In genomic region chr12:56462565-56462964, GRCh38 we compare ENCODE assay signal across 25 cellular contexts. TPM values are rescaled to one million over a fixed set of nuclear protein-coding genes. Genes with fewer than 3 reads are reported as not detected.
DNase-seq lines count a peak whose midpoint lies in the region; ATAC-seq lines count a peak whose summit lies in the region.
"Had no signal": no experiment of that assay in that cellular context is flagged by ENCODE, and none has a peak within 500 bp of the region (broad histone marks: within the 10 kb centered on the region; RNA-seq: fewer than 3 reads in every experiment).

No MANE protein-coding gene starts in this region.

- peaks cover 16% of the 10 kb centered on the region for H3K4me1 ChIP-seq in HUES48 (ENCODE audit: control insufficient read depth, insufficient read depth, low read length)
- H3K4me1 ChIP-seq in neuron (ENCODE audit: insufficient read depth, low read length): peaks cover 15% of the 10 kb centered on the region

- CTCF ChIA-PET in T-cell (lab: Charles Lee): interaction anchor here (0.7 to 2.7 kb wide), 4 partner anchors 146 to 273 kb away, joined by 3 to 15 read pairs (median 8); partner anchors contain the start of genes CNPY2 (in 1 of the 2) and SMARCC2 (in 1 of the 2)

- H3K27ac Mint-ChIP-seq in T-cell: no peak overlapping the region
- H3K27ac Mint-ChIP-seq: activated CD8-positive, alpha-beta T cell treated with anti-CD3 and anti-CD28 coated beads for 36 hours; CD8-positive, alpha-beta memory T cell; memory B cell; stimulated activated naive CD8-positive, alpha-beta T cell treated with anti-CD3 and anti-CD28 coated beads, Interleukin-15, Interleukin-2, amounts not matched to agents 100 ng/mL and 50 ng/mL, for 24 hours had no signal

- peak; percentile 73 for DNase-seq in ecto neural progenitor cell (ENCODE audit: low spot score)
- DNase-seq in T-cell: no peak
- no peak for DNase-seq in SW480 (ENCODE audit: low spot score)
- DNase-seq: activated CD4-positive, CD25-positive, alpha-beta regulatory T cell treated with anti-CD3 and anti-CD28 coated beads, Interleukin-2, amount 50 U/mL, for 72 hours; activated CD8-positive, alpha-beta T cell treated with anti-CD3 and anti-CD28 coated beads for 36 hours; activated naive CD4-positive, alpha-beta T cell; amniotic stem cell; CD8-positive, alpha-beta memory T cell; cortex of kidney; DMS153; GF-D8; glutamatergic neuron; left colon; naive B cell; NCI-H1436 treated with DMSO at 0.1 percent for 48 hours; NCI-H526 treated with DMSO at 0.1 percent for 48 hours; ovary; right cardiac atrium; tibial artery had no signal

- no peaks in the 10 kb centered on the region for H3K36me3 Mint-ChIP-seq in T-cell
- H3K36me3 Mint-ChIP-seq: CD8-positive, alpha-beta memory T cell; memory B cell; naive B cell had no signal

- no peak overlapping the region for H3K4me3 Mint-ChIP-seq in T-cell
- H3K4me3 Mint-ChIP-seq: activated CD8-positive, alpha-beta T cell treated with anti-CD3 and anti-CD28 coated beads for 36 hours; CD8-positive, alpha-beta memory T cell; memory B cell; stimulated activated naive CD8-positive, alpha-beta T cell treated with anti-CD3 and anti-CD28 coated beads, Interleukin-15, Interleukin-2, amounts not matched to agents 100 ng/mL and 50 ng/mL, for 24 hours had no signal

- H3K27ac ChIP-seq in HUES48 (ENCODE audit: low read depth, low read length): peak overlapping the region; percentile 67
- H3K27ac ChIP-seq: ovary, tibial artery had no signal

- H3K9me3 Mint-ChIP-seq in T-cell: no peaks in the 10 kb centered on the region
- H3K9me3 Mint-ChIP-seq: CD8-positive, alpha-beta memory T cell; memory B cell; naive B cell; stimulated activated naive CD8-positive, alpha-beta T cell treated with anti-CD3 and anti-CD28 coated beads, Interleukin-15, Interleukin-2, amounts not matched to agents 100 ng/mL and 50 ng/mL, for 24 hours had no signal

- H2AFZ ChIP-seq in neuron (ENCODE audit: low read depth, low read length): peak overlapping the region; percentile 7

- no peak overlapping the region for H3K4me3 ChIP-seq in HUES48 (ENCODE audit: low read depth, low read length)
- no peak overlapping the region for H3K4me3 ChIP-seq in neuron (ENCODE audit: low read length)
- H3K4me3 ChIP-seq: ovary, tibial artery had no signal

- H3K9ac ChIP-seq in HUES48 (ENCODE audit: low read depth, low read length): no peak overlapping the region

- H3K36me3 ChIP-seq in HUES48 (ENCODE audit: control insufficient read depth, insufficient read depth, low read length) (no peaks in the 10 kb centered on the region), neuron (ENCODE audit: insufficient read depth, low read length) (no peaks in the 10 kb centered on the region)
- H3K36me3 ChIP-seq: ovary, tibial artery had no signal

- no peak for ATAC-seq in T-cell (replicated peaks in 1 of 4)
- ATAC-seq: activated CD8-positive, alpha-beta T cell treated with anti-CD3 and anti-CD28 coated beads for 36 hours; HCT116; left colon; right cardiac atrium had no signal

- H3K27me3 Mint-ChIP-seq in T-cell: no peaks in the 10 kb centered on the region
- H3K27me3 Mint-ChIP-seq: activated CD8-positive, alpha-beta T cell treated with anti-CD3 and anti-CD28 coated beads for 36 hours; CD8-positive, alpha-beta memory T cell; memory B cell; naive B cell; stimulated activated naive CD8-positive, alpha-beta T cell treated with anti-CD3 and anti-CD28 coated beads, Interleukin-15, Interleukin-2, amounts not matched to agents 100 ng/mL and 50 ng/mL, for 24 hours had no signal

- H3K9me3 ChIP-seq in HUES48 (ENCODE audit: control insufficient read depth, insufficient read depth, low read length) (no peaks in the 10 kb centered on the region), neuron (ENCODE audit: low read length) (no peaks in the 10 kb centered on the region)
- H3K9me3 ChIP-seq: ovary, tibial artery had no signal

- POLR2A ChIA-PET in T-cell (lab: Charles Lee): interaction anchor here (0.5 to 1.1 kb wide), 2 partner anchors 11 to 55 kb away, joined by 4 to 5 read pairs; no protein-coding TSS in a partner anchor

- H3K4me1 Mint-ChIP-seq in T-cell: peaks cover 5 to 7% (median 6%) of the 10 kb centered on the region in 3 donors

- H3K27me3 ChIP-seq in HUES48 (ENCODE audit: control insufficient read depth, insufficient read depth, low read length) (no peaks in the 10 kb centered on the region), neuron (ENCODE audit: insufficient read depth, low read length) (no peaks in the 10 kb centered on the region)
- H3K27me3 ChIP-seq: ovary, tibial artery had no signal

RNA-seq across cellular contexts. Expression of gene SPRYD4, which starts 5.8 kb away (rescaled TPM):
- 1 to 10 TPM; 4.7 to 7.3 (median 5.5) TPM for total RNA-seq in T-cell

RNA-seq across cellular contexts. Expression of gene MIP, which starts 8.1 kb away (rescaled TPM):
- not detected for total RNA-seq in T-cell
- total RNA-seq: activated CD8-positive, alpha-beta T cell treated with anti-CD3 and anti-CD28 coated beads for 36 hours; CD8-positive, alpha-beta memory T cell; endothelial cell of umbilical vein; left colon had no signal

RNA-seq across cellular contexts. Expression of gene TIMELESS, which starts 13.3 kb away (rescaled TPM):
- 1 to 10 TPM; 5.0 to 7.5 (median 6.4) TPM for total RNA-seq in T-cell

RNA-seq across cellular contexts. Expression of gene GLS2, which starts 25.4 kb away (rescaled TPM):
- total RNA-seq in T-cell: 10 to 100 TPM in 1 of 5 donors, 1 to 10 TPM in 4; 2.9 to 10.1 (median 6.9) TPM

RNA-seq across cellular contexts. Expression of gene RBMS2, which starts 59.1 kb away (rescaled TPM):
- total RNA-seq in T-cell: 1 to 10 TPM in 4 of 5 donors, under 1 TPM in 1; 0.99 to 8.3 (median 4.1) TPM
